ENCODE assay signal across 9 cellular contexts in the genomic region with DNA sequence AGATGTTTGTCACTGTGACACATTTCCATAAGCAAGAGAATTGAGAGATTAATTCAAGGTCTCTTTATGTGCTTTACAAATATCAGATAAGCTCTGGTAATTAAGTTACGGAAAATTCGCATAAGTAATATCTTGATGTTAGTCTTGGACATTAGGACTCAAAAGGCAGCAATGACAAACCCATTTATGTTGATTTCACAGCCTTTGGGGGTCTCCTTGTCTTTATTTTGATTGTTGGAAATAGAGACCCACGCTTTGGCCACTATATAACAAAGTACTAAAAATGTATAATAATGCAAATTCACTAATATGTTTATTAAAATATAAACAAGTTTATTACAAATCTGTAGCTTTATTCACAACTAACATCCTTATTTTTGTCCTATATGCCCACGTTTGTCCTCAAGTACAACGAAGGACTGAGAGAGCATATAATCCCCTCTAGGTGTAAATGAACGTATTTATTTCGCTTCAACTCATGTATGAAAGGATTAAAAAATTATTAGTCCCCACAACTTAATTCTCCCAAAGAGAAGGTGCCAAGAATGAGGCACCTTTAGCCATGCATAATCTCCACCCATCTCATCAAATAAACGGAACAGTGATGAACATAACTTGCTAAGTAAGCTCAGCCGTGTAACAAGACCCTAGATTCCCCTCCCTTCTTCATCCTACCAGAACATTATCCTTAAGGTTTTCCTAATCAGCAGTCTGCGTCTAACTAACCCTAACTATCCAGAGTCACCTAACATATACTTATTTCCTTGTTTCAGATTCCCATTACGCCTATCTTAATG. TPM values are rescaled to one million over a fixed set of nuclear protein-coding genes. Genes with fewer than 3 reads are reported as not detected.
DNase-seq lines count a peak whose midpoint lies in the region; ATAC-seq and TF ChIP-seq lines count a peak whose summit lies in the region.
"Had no signal": no experiment of that assay in that cellular context is flagged by ENCODE, and none has a peak within 500 bp of the region (broad histone marks: within the 10 kb centered on the region; RNA-seq: fewer than 3 reads in every experiment).

No MANE protein-coding gene starts in this region.

- H3K36me3 Mint-ChIP-seq in activated naive CD8-positive, alpha-beta T cell treated with anti-CD3 and anti-CD28 coated beads, Interleukin-2, amount 50 U/mL, for 24 hours (ENCODE audit: low read depth): no peaks in the 10 kb centered on the region
- no peaks in the 10 kb centered on the region for H3K36me3 Mint-ChIP-seq in immature natural killer cell
- H3K36me3 Mint-ChIP-seq in stimulated activated memory B cell treated with anti-CD40 and anti-IgM and Interleukin-4, amounts not matched to agents 10 μg/mL and 1 μg/mL and 100 μg/mL, for 72 hours: no peaks in the 10 kb centered on the region

- no peak for TF ChIP-seq CTCF in HFF-Myc (IDR thresholded peaks at IDR 0.05; ENCODE audit: low read depth, low read length, missing control alignments)

- H3K9me3 Mint-ChIP-seq in activated naive CD8-positive, alpha-beta T cell treated with anti-CD3 and anti-CD28 coated beads, Interleukin-2, amount 50 U/mL, for 24 hours: no peaks in the 10 kb centered on the region
- H3K9me3 Mint-ChIP-seq in immature natural killer cell: peaks cover 0 to 9% (median 0%) of the 10 kb centered on the region in 6 donors
- H3K9me3 Mint-ChIP-seq in stimulated activated memory B cell treated with anti-CD40 and anti-IgM and Interleukin-4, amounts not matched to agents 10 μg/mL and 1 μg/mL and 100 μg/mL, for 72 hours: no peaks in the 10 kb centered on the region

- peak overlapping the region; percentile 17 for H3K27ac Mint-ChIP-seq in activated naive CD8-positive, alpha-beta T cell treated with anti-CD3 and anti-CD28 coated beads, Interleukin-2, amount 50 U/mL, for 24 hours
- no peak overlapping the region for H3K27ac Mint-ChIP-seq in immature natural killer cell
- H3K27ac Mint-ChIP-seq in stimulated activated memory B cell treated with anti-CD40 and anti-IgM and Interleukin-4, amounts not matched to agents 10 μg/mL and 1 μg/mL and 100 μg/mL, for 72 hours: peak overlapping the region; percentile 73

- DNase-seq in HFF-Myc (ENCODE audit: extremely low read depth, low read depth): no peak
- no peak for DNase-seq in activated naive CD8-positive, alpha-beta T cell treated with anti-CD3 and anti-CD28 coated beads, Interleukin-2, amount 50 U/mL, for 24 hours
- DNase-seq in immature natural killer cell: no peak
- no peak for DNase-seq in NCI-H748 treated with DMSO at 0.1 percent for 48 hours (lab: John Stamatoyannopoulos, UW)
- no peak for DNase-seq in SIG-M5 treated with dmso at 0.1 percent for 504 hours (lab: John Stamatoyannopoulos, UW; ENCODE audit: unreplicated experiment)
- no peak for DNase-seq in KBM-7
- DNase-seq: NCI-H187 treated with DMSO at 0.1 percent for 48 hours had no signal

- peaks cover 22% of the 10 kb centered on the region for H3K4me1 Mint-ChIP-seq in activated naive CD8-positive, alpha-beta T cell treated with anti-CD3 and anti-CD28 coated beads, Interleukin-2, amount 50 U/mL, for 24 hours
- H3K4me1 Mint-ChIP-seq in immature natural killer cell: peaks cover 13 to 20% of the 10 kb centered on the region in 2 donors
- H3K4me1 Mint-ChIP-seq in stimulated activated memory B cell treated with anti-CD40 and anti-IgM and Interleukin-4, amounts not matched to agents 10 μg/mL and 1 μg/mL and 100 μg/mL, for 72 hours: peaks cover 39% of the 10 kb centered on the region

- no peak for ATAC-seq in activated naive CD8-positive, alpha-beta T cell treated with anti-CD3 and anti-CD28 coated beads, Interleukin-2, amount 50 U/mL, for 24 hours
- ATAC-seq in stimulated activated memory B cell treated with anti-CD40 and anti-IgM and Interleukin-4, amounts not matched to agents 10 μg/mL and 1 μg/mL and 100 μg/mL, for 72 hours: no peak
- no peak for ATAC-seq in GM21528 (IDR thresholded peaks at IDR 0.05; ENCODE audit: low FRiP score, unreplicated experiment)

- in situ Hi-C loops in KBM-7 (cut with MboI; ENCODE audit: low pct_unique_long_range_greater_than_20kb, low sequenced_read_pairs): no loop called here

- H3K4me3 ChIP-seq in HFF-Myc (replicated peaks; ENCODE audit: low read depth, low read length): peak overlapping the region; percentile 78

- peak overlapping the region; percentile 32 for H3K4me3 Mint-ChIP-seq in activated naive CD8-positive, alpha-beta T cell treated with anti-CD3 and anti-CD28 coated beads, Interleukin-2, amount 50 U/mL, for 24 hours
- peak overlapping the region; percentile 30 to 44 (median 35) for H3K4me3 Mint-ChIP-seq in immature natural killer cell
- peak overlapping the region; percentile 77 for H3K4me3 Mint-ChIP-seq in stimulated activated memory B cell treated with anti-CD40 and anti-IgM and Interleukin-4, amounts not matched to agents 10 μg/mL and 1 μg/mL and 100 μg/mL, for 72 hours

- H3K27me3 Mint-ChIP-seq in activated naive CD8-positive, alpha-beta T cell treated with anti-CD3 and anti-CD28 coated beads, Interleukin-2, amount 50 U/mL, for 24 hours: peaks cover 62% of the 10 kb centered on the region
- H3K27me3 Mint-ChIP-seq in immature natural killer cell (ENCODE audit: low read depth in 3 of 3): peaks cover 12 to 30% (median 19%) of the 10 kb centered on the region in 3 donors
- H3K27me3 Mint-ChIP-seq in stimulated activated memory B cell treated with anti-CD40 and anti-IgM and Interleukin-4, amounts not matched to agents 10 μg/mL and 1 μg/mL and 100 μg/mL, for 72 hours: peaks cover 4% of the 10 kb centered on the region

RNA-seq across cellular contexts. Expression of a gene that starts 1.6 kb away (rescaled TPM):
- polyA plus RNA-seq in immature natural killer cell: under 1 TPM in 1 of 3 donors, not detected in 2; 0.19 TPM

Comparison
In these comparisons a context has a peak if more than half of its experiments do, and no peak if none do; other contexts are left out.
1. H3K27ac Mint-ChIP-seq: peak in activated naive CD8-positive, alpha-beta T cell treated with anti-CD3 and anti-CD28 coated beads, Interleukin-2, amount 50 U/mL, for 24 hours (single experiment) and stimulated activated memory B cell treated with anti-CD40 and anti-IgM and Interleukin-4, amounts not matched to agents 10 μg/mL and 1 μg/mL and 100 μg/mL, for 72 hours (single experiment); none in immature natural killer cell (0 of 6).
2. Peak in every context shown above with its lines, with median percentiles within 50 percentile points of each other: H3K4me3 Mint-ChIP-seq.